Comparison of ENCODE assay signal across 11 cellular contexts in genomic region chr11:1873813-1874150, GRCh38. TPM values are rescaled to one million over a fixed set of nuclear protein-coding genes. Genes with fewer than 3 reads are reported as not detected.
A peak's percentile ranks its signal among the peaks of the same experiment; 100 is the strongest.
DNase-seq lines count a peak whose midpoint lies in the region; ATAC-seq and TF ChIP-seq lines count a peak whose summit lies in the region.
"Not testable (repeated sequence)": the region's sequence is repeated elsewhere in the genome, so short reads cannot be mapped to it uniquely, and the experiment has no call there.
"Had no signal": no experiment of that assay in that cellular context is flagged by ENCODE, and none has a peak within 500 bp of the region (broad histone marks: within the 10 kb centered on the region; RNA-seq: fewer than 3 reads in every experiment).

No MANE protein-coding gene starts in this region.

- H3K4me1 ChIP-seq in BLaER1: peaks cover 92% of the 10 kb centered on the region
- peaks cover 19% of the 10 kb centered on the region for H3K4me1 ChIP-seq in mammary epithelial cell (ENCODE audit: insufficient read depth, low read length)
- H3K4me1 ChIP-seq in left lung: peaks cover 3 to 36% of the 10 kb centered on the region in 2 donors
- H3K4me1 ChIP-seq in rectal smooth muscle tissue (ENCODE audit: control insufficient read depth, insufficient read depth, low read length): not testable (repeated sequence)
- peaks cover 25 to 73% (median 48%) of the 10 kb centered on the region in 4 donors for H3K4me1 ChIP-seq in stomach

- intact Hi-C loops in mammary epithelial cell (cut with micrococcal nuclease); left lung (cut with DNase I); natural killer cell (cut with micrococcal nuclease); stomach (cut with DNase I; ENCODE audit: low total_unique reads): not testable (repeated sequence)

- not testable (repeated sequence) for H3K79me2 ChIP-seq in mammary epithelial cell (ENCODE audit: insufficient read depth, low read length)

- WGBS in mammary epithelial cell (ENCODE audit: low coverage, missing lambda C conversion rate): 79% methylated on average over 5 of the region's 17 CpGs
- 75 to 94% (median 88%) methylated on average over 8 to 17 of the region's 17 CpGs for WGBS in stomach, 5 donors

- dilution Hi-C loops in mammary epithelial cell (cut with HindIII; ENCODE audit: low sequenced_read_pairs): loop anchor here (5.0 kb wide), 2 partner anchors 251 to 279 kb away; partner anchors contain the start of gene KRTAP5-4

- in situ Hi-C loops in mammary epithelial cell (cut with MboI; ENCODE audit: low sequenced_read_pairs in 2 of 2): not testable (repeated sequence)

- not testable (repeated sequence) for TF ChIP-seq EP300 in stomach (IDR thresholded peaks at IDR 0.05)

- ATAC-seq in left lung, natural killer cell: not testable (repeated sequence)

- peaks cover 13% of the 10 kb centered on the region for H3K36me3 Mint-ChIP-seq in activated CD4-positive, alpha-beta T cell treated with anti-CD3 and anti-CD28 coated beads, Interleukin-2, amount 10 ng/mL, durations not matched to agents 7 days and 5 days (ENCODE audit: low read depth)
- not testable (repeated sequence) for H3K36me3 Mint-ChIP-seq in glutamatergic neuron (ENCODE audit: unreplicated experiment); natural killer cell

- TF ChIP-seq POLR2A in stomach (IDR thresholded peaks at IDR 0.05): not testable (repeated sequence)

- H3K27me3 Mint-ChIP-seq in activated CD4-positive, alpha-beta T cell treated with anti-CD3 and anti-CD28 coated beads, Interleukin-2, amount 10 ng/mL, durations not matched to agents 7 days and 5 days; natural killer cell (ENCODE audit: low read depth in 2 of 2): not testable (repeated sequence)
- H3K27me3 Mint-ChIP-seq in glutamatergic neuron (ENCODE audit: unreplicated experiment): peaks cover 11% of the 10 kb centered on the region

- H3K27ac Mint-ChIP-seq in activated CD4-positive, alpha-beta T cell treated with anti-CD3 and anti-CD28 coated beads, Interleukin-2, amount 10 ng/mL, durations not matched to agents 7 days and 5 days: peak overlapping the region; percentile 69
- not testable (repeated sequence) for H3K27ac Mint-ChIP-seq in glutamatergic neuron (ENCODE audit: unreplicated experiment)
- peak overlapping the region; percentile 82 to 88 for H3K27ac Mint-ChIP-seq in natural killer cell

- peaks cover 45% of the 10 kb centered on the region for H3K4me1 Mint-ChIP-seq in activated CD4-positive, alpha-beta T cell treated with anti-CD3 and anti-CD28 coated beads, Interleukin-2, amount 10 ng/mL, durations not matched to agents 7 days and 5 days
- not testable (repeated sequence) for H3K4me1 Mint-ChIP-seq in glutamatergic neuron (ENCODE audit: low read depth, unreplicated experiment)
- H3K4me1 Mint-ChIP-seq in natural killer cell: peaks cover 43 to 82% of the 10 kb centered on the region in 2 donors

- H3K4me2 ChIP-seq in BLaER1 (peak overlapping the region; percentile 68), mammary epithelial cell (ENCODE audit: insufficient read depth, low read depth, low read length) (peak overlapping the region; percentile 48)

- H3K36me3 ChIP-seq in BLaER1; mammary epithelial cell (ENCODE audit: insufficient read depth, low read length); left lung; rectal smooth muscle tissue (ENCODE audit: control insufficient read depth, insufficient read depth, low read length); stomach: not testable (repeated sequence)

- H3K4me3 ChIP-seq in BLaER1; mammary epithelial cell (replicated peaks in 1 of 3; ENCODE audit: insufficient read depth in 1 of 3, low read depth in 2 of 3, low read length in 3 of 3); left lung; rectal smooth muscle tissue (ENCODE audit: low read length); stomach: not testable (repeated sequence)

- H3K4me3 Mint-ChIP-seq in activated CD4-positive, alpha-beta T cell treated with anti-CD3 and anti-CD28 coated beads, Interleukin-2, amount 10 ng/mL, durations not matched to agents 7 days and 5 days; glutamatergic neuron (ENCODE audit: unreplicated experiment): not testable (repeated sequence)
- H3K4me3 Mint-ChIP-seq in natural killer cell: peak overlapping the region; percentile 40

- POLR2A ChIA-PET in activated CD4-positive, alpha-beta T cell treated with anti-CD3 and anti-CD28 coated beads, Interleukin-2, amount 10 ng/mL, durations not matched to agents 7 days and 5 days (lab: Charles Lee): not testable (repeated sequence)

- not testable (repeated sequence) for H3K9me3 ChIP-seq in BLaER1; mammary epithelial cell (replicated peaks; ENCODE audit: insufficient read depth, low read length); left lung; stomach

- not testable (repeated sequence) for DNase-seq in activated CD4-positive, alpha-beta T cell treated with anti-CD3 and anti-CD28 coated beads, Interleukin-2, amount 10 ng/mL, durations not matched to agents 7 days and 5 days; mammary epithelial cell; natural killer cell; stomach
- peak; percentile 3 for DNase-seq in glutamatergic neuron
- DNase-seq in left lung: peak; percentile 19 to 33

- CTCF ChIA-PET in activated CD4-positive, alpha-beta T cell treated with anti-CD3 and anti-CD28 coated beads, Interleukin-2, amount 10 ng/mL, durations not matched to agents 7 days and 5 days (lab: Charles Lee): interaction anchor here (1.4 kb wide), 1 partner anchor 9 kb away, joined by 4 read pairs; no protein-coding TSS in a partner anchor
- CTCF ChIA-PET in mammary epithelial cell (lab: Charles Lee; ENCODE audit: low non-redundant PET): not testable (repeated sequence)

- TF ChIP-seq CTCF in mammary epithelial cell (conservative IDR thresholded peaks at IDR 0.05 in 1 of 2, IDR thresholded peaks at IDR 0.05 in 1 of 2; ENCODE audit: extremely low read depth in 1 of 2, insufficient read depth in 1 of 2, low read depth in 1 of 2, low read length in 2 of 2); glutamatergic neuron (IDR thresholded peaks at IDR 0.05; ENCODE audit: partially characterized antibody, unreplicated experiment); left lung (IDR thresholded peaks at IDR 0.05); natural killer cell (IDR thresholded peaks at IDR 0.05); stomach (IDR thresholded peaks at IDR 0.05): not testable (repeated sequence)

- H3K27ac ChIP-seq in BLaER1; mammary epithelial cell (ENCODE audit: insufficient read depth, low read depth, low read length); left lung: not testable (repeated sequence)
- H3K27ac ChIP-seq in rectal smooth muscle tissue (ENCODE audit: low read depth, low read length) (peak overlapping the region; percentile 30), stomach (peak overlapping the region; percentile 54 to 88 (median 78))

- H3K27me3 ChIP-seq in BLaER1 (peaks cover 30% of the 10 kb centered on the region), left lung (peaks cover 0 to 42% of the 10 kb centered on the region in 2 donors), stomach (peaks cover 0 to 42% (median 0%) of the 10 kb centered on the region in 3 donors)
- H3K27me3 ChIP-seq in mammary epithelial cell (ENCODE audit: insufficient read depth, low read length); rectal smooth muscle tissue (ENCODE audit: control insufficient read depth, insufficient read depth, low read length): not testable (repeated sequence)

- H2AFZ ChIP-seq in mammary epithelial cell (ENCODE audit: low read depth, low read length): peak overlapping the region; percentile 88

- H3K9ac ChIP-seq in BLaER1; mammary epithelial cell (ENCODE audit: insufficient read depth, low read length); rectal smooth muscle tissue (ENCODE audit: low read length): not testable (repeated sequence)

- not testable (repeated sequence) for H3K9me3 Mint-ChIP-seq in activated CD4-positive, alpha-beta T cell treated with anti-CD3 and anti-CD28 coated beads, Interleukin-2, amount 10 ng/mL, durations not matched to agents 7 days and 5 days; glutamatergic neuron (ENCODE audit: unreplicated experiment); natural killer cell

- BruUV-seq in mammary epithelial cell (replicated peaks; lab: Mats Ljungman, UMichigan): not testable (repeated sequence)

- H4K20me1 ChIP-seq in BLaER1: peaks cover 47% of the 10 kb centered on the region
- H4K20me1 ChIP-seq in mammary epithelial cell (ENCODE audit: insufficient read depth, low read length): not testable (repeated sequence)

RNA-seq across cellular contexts. Expression of gene PRR33, which starts 17.9 kb away (rescaled TPM):
- under 1 TPM in 1 of 2 experiments, not detected in 1; 0.05 TPM for total RNA-seq in activated CD4-positive, alpha-beta T cell treated with anti-CD3 and anti-CD28 coated beads, Interleukin-2, amount 10 ng/mL, durations not matched to agents 7 days and 5 days
- not detected for total RNA-seq in mammary epithelial cell
- not detected for polyA plus RNA-seq in mammary epithelial cell
- polyA minus RNA-seq in mammary epithelial cell: not detected
- total RNA-seq in glutamatergic neuron (ENCODE audit: unreplicated experiment): not detected
- total RNA-seq in left lung: not detected
- under 1 TPM in 2 of 3 donors, not detected in 1; 0.14 to 0.32 TPM for total RNA-seq in natural killer cell
- total RNA-seq in stomach: not detected
- under 1 TPM in 1 of 3 donors, not detected in 2; 0.03 TPM for polyA plus RNA-seq in stomach
- total RNA-seq: HFFc6, K562 had no signal
- polyA plus RNA-seq: BJ, K562 had no signal

RNA-seq across cellular contexts. Expression of gene LSP1, which starts 20.9 kb away (rescaled TPM):
- total RNA-seq in activated CD4-positive, alpha-beta T cell treated with anti-CD3 and anti-CD28 coated beads, Interleukin-2, amount 10 ng/mL, durations not matched to agents 7 days and 5 days: 100 to 1,000 TPM; 668 to 687 TPM
- total RNA-seq in mammary epithelial cell (1 to 10 TPM in 1 of 2 donors, under 1 TPM in 1; 0.17 to 2.0 TPM), glutamatergic neuron (ENCODE audit: unreplicated experiment) (2.5 TPM), left lung (10 to 100 TPM; 29.8 to 76.6 TPM), natural killer cell (100 to 1,000 TPM; 487 to 595 (median 536) TPM), stomach (10 to 100 TPM in 4 of 5 donors, 1 to 10 TPM in 1; 9.8 to 78.8 (median 46.8) TPM)
- polyA plus RNA-seq in mammary epithelial cell (not detected), stomach (100 to 1,000 TPM in 2 of 3 donors, 10 to 100 TPM in 1; 29.0 to 239 (median 155) TPM)
- not detected for polyA minus RNA-seq in mammary epithelial cell
- polyA plus RNA-seq: BJ had no signal

RNA-seq across cellular contexts. Expression of gene TNNI2, which starts 35.0 kb away (rescaled TPM):
- not detected for total RNA-seq in activated CD4-positive, alpha-beta T cell treated with anti-CD3 and anti-CD28 coated beads, Interleukin-2, amount 10 ng/mL, durations not matched to agents 7 days and 5 days
- total RNA-seq in mammary epithelial cell: 10 to 100 TPM in 1 of 2 donors, 1 to 10 TPM in 1; 8.8 to 44.7 TPM
- 34.8 TPM for polyA plus RNA-seq in mammary epithelial cell
- polyA minus RNA-seq in mammary epithelial cell: 4.3 TPM
- not detected for total RNA-seq in glutamatergic neuron (ENCODE audit: unreplicated experiment)
- 1 to 10 TPM; 3.4 to 8.5 TPM for total RNA-seq in left lung
- total RNA-seq in natural killer cell: 1 to 10 TPM; 1.2 to 5.4 (median 3.6) TPM
- total RNA-seq in stomach: 1 to 10 TPM in 1 of 5 donors, not detected in 4; 7.2 TPM
- polyA plus RNA-seq in stomach: 10 to 100 TPM in 2 of 3 donors, under 1 TPM in 1; 0.93 to 23.4 (median 17.0) TPM
- total RNA-seq: HFFc6, K562 had no signal
- polyA plus RNA-seq: BJ, K562 had no signal

RNA-seq across cellular contexts. Expression of gene SYT8, which starts 39.0 kb away (rescaled TPM):
- not detected for total RNA-seq in activated CD4-positive, alpha-beta T cell treated with anti-CD3 and anti-CD28 coated beads, Interleukin-2, amount 10 ng/mL, durations not matched to agents 7 days and 5 days
- total RNA-seq in mammary epithelial cell (100 to 1,000 TPM; 103 to 209 TPM), glutamatergic neuron (ENCODE audit: unreplicated experiment) (not detected), left lung (1 to 10 TPM; 6.0 to 8.8 TPM), natural killer cell (not detected), stomach (10 to 100 TPM in 1 of 5 donors, 1 to 10 TPM in 1, under 1 TPM in 3; 0.72 to 13.4 (median 0.92) TPM)
- polyA plus RNA-seq in mammary epithelial cell (57.2 TPM), stomach (10 to 100 TPM in 1 of 3 donors, 1 to 10 TPM in 2; 1.7 to 77.3 (median 3.7) TPM)
- 4.9 TPM for polyA minus RNA-seq in mammary epithelial cell
- total RNA-seq: HFFc6, K562 had no signal
- polyA plus RNA-seq: BJ, K562 had no signal

RNA-seq across cellular contexts. Expression of gene TNNT3, which starts 45.7 kb away (rescaled TPM):
- total RNA-seq in activated CD4-positive, alpha-beta T cell treated with anti-CD3 and anti-CD28 coated beads, Interleukin-2, amount 10 ng/mL, durations not matched to agents 7 days and 5 days: 1 to 10 TPM; 3.7 to 5.4 TPM
- total RNA-seq in mammary epithelial cell: not detected
- not detected for polyA plus RNA-seq in mammary epithelial cell
- polyA minus RNA-seq in mammary epithelial cell: not detected
- total RNA-seq in glutamatergic neuron (ENCODE audit: unreplicated experiment): not detected
- total RNA-seq in left lung: 1 to 10 TPM; 2.0 to 3.0 TPM
- total RNA-seq in natural killer cell: 10 to 100 TPM; 15.8 to 27.9 (median 26.2) TPM
- 1 to 10 TPM in 2 of 5 donors, not detected in 3; 2.3 to 7.2 TPM for total RNA-seq in stomach
- 10 to 100 TPM in 1 of 3 donors, 1 to 10 TPM in 1, under 1 TPM in 1; 0.75 to 14.5 (median 3.1) TPM for polyA plus RNA-seq in stomach
- total RNA-seq: HFFc6, K562 had no signal
- polyA plus RNA-seq: BJ had no signal

Comparison
In these comparisons a context has a peak if more than half of its experiments do, and no peak if none do; other contexts are left out.
1. RNA of gene LSP1, which starts 20.9 kb away (total RNA-seq): 668 to 687 TPM in activated CD4-positive, alpha-beta T cell treated with anti-CD3 and anti-CD28 coated beads, Interleukin-2, amount 10 ng/mL, durations not matched to agents 7 days and 5 days and 487 to 595 TPM in natural killer cell; 29.8 to 76.6 TPM in left lung, 9.8 to 78.8 TPM in stomach, 2.5 TPM in glutamatergic neuron (single experiment) and 0.17 to 2.0 TPM in mammary epithelial cell; every median in the first group is over 4 times any median in the second.